In genomic region chr10:3097160-3097559, GRCh38 we compare ENCODE assay signal across 16 cellular contexts. TPM values are rescaled to one million over a fixed set of nuclear protein-coding genes. Genes with fewer than 3 reads are reported as not detected.
DNase-seq lines count a peak whose midpoint lies in the region; ATAC-seq and TF ChIP-seq lines count a peak whose summit lies in the region.
"Had no signal": no experiment of that assay in that cellular context is flagged by ENCODE, and none has a peak within 500 bp of the region (broad histone marks: within the 10 kb centered on the region; RNA-seq: fewer than 3 reads in every experiment).

No MANE protein-coding gene starts in this region.

- peaks cover 22% of the 10 kb centered on the region for H3K79me1 ChIP-seq in trophoblast cell (ENCODE audit: low read length)

- peak overlapping the region; percentile 59 for H3K27ac Mint-ChIP-seq in activated CD8-positive, alpha-beta memory T cell treated with anti-CD3 and anti-CD28 coated beads, Interleukin-2, amount 10 ng/mL, durations not matched to agents 7 days and 5 days

- TF ChIP-seq CTCF in PC-3 (conservative IDR thresholded peaks at IDR 0.05; ENCODE audit: low read depth, low read length): no peak
- TF ChIP-seq CTCF in brain microvascular endothelial cell (IDR thresholded peaks at IDR 0.05; ENCODE audit: low read depth, low read length, missing control alignments): no peak
- TF ChIP-seq CTCF in gastrocnemius medialis (IDR thresholded peaks at IDR 0.05 in 4 of 5, conservative IDR thresholded peaks at IDR 0.05 in 1 of 5): no peak

- no peak overlapping the region for H3K4me2 ChIP-seq in PC-3 (ENCODE audit: low read length)
- no peak overlapping the region for H3K4me2 ChIP-seq in trophoblast cell (ENCODE audit: low read length)

- no peaks in the 10 kb centered on the region for H3K9me3 Mint-ChIP-seq in activated CD8-positive, alpha-beta memory T cell treated with anti-CD3 and anti-CD28 coated beads, Interleukin-2, amount 10 ng/mL, durations not matched to agents 7 days and 5 days (ENCODE audit: low read depth)

- H4K20me1 ChIP-seq in PC-3 (ENCODE audit: low read length): no peaks in the 10 kb centered on the region

- H3K4me3 ChIP-seq in PC-3 (ENCODE audit: low read length) (no peak overlapping the region), brain microvascular endothelial cell (ENCODE audit: low read depth, low read length) (no peak overlapping the region), trophoblast cell (ENCODE audit: low read depth, low read length) (no peak overlapping the region), gastrocnemius medialis (no peak overlapping the region)

- peak overlapping the region; percentile 26 for H3K18ac ChIP-seq in trophoblast cell (ENCODE audit: low read length)

- H2BK120ac ChIP-seq in trophoblast cell (ENCODE audit: insufficient read depth, low read length, poor library complexity): peak overlapping the region; percentile 37

- no peaks in the 10 kb centered on the region for H3K9me2 ChIP-seq in PC-3 (replicated peaks; ENCODE audit: low read length)

- H3F3A ChIP-seq in PC-3 (ENCODE audit: low read length, unreplicated experiment): no peaks in the 10 kb centered on the region

- BruUV-seq in PC-3 (replicated peaks; lab: Mats Ljungman, UMichigan): no TSS peak

- H3K23ac ChIP-seq in trophoblast cell (ENCODE audit: low read length): no peak overlapping the region

- H3K4me1 Mint-ChIP-seq in activated CD8-positive, alpha-beta memory T cell treated with anti-CD3 and anti-CD28 coated beads, Interleukin-2, amount 10 ng/mL, durations not matched to agents 7 days and 5 days: peaks cover 48% of the 10 kb centered on the region

- H3K27me3 ChIP-seq in PC-3 (ENCODE audit: low read length): no peaks in the 10 kb centered on the region
- H3K27me3 ChIP-seq in brain microvascular endothelial cell (replicated peaks): no peaks in the 10 kb centered on the region
- H3K27me3 ChIP-seq in trophoblast cell (ENCODE audit: insufficient read depth, low read length): no peaks in the 10 kb centered on the region
- H3K27me3 ChIP-seq in gastrocnemius medialis: no peaks in the 10 kb centered on the region
- H3K27me3 ChIP-seq: foreskin keratinocyte had no signal

- peak overlapping the region; percentile 69 for H3K4ac ChIP-seq in trophoblast cell (ENCODE audit: low read depth, low read length)

- CTCF ChIA-PET in activated CD8-positive, alpha-beta memory T cell treated with anti-CD3 and anti-CD28 coated beads, Interleukin-2, amount 10 ng/mL, durations not matched to agents 7 days and 5 days (lab: Charles Lee): no interaction called here
- CTCF ChIA-PET in PC-3 (lab: Charles Lee): no interaction called here

- H2AK5ac ChIP-seq in trophoblast cell (ENCODE audit: low read length): no peak overlapping the region

- ATAC-seq in activated CD8-positive, alpha-beta memory T cell treated with anti-CD3 and anti-CD28 coated beads, Interleukin-2, amount 10 ng/mL, durations not matched to agents 7 days and 5 days: no peak
- no peak for ATAC-seq in PC-3
- no peak for ATAC-seq in gastrocnemius medialis
- ATAC-seq: foreskin keratinocyte, HCT116, left cardiac atrium, Right ventricle myocardium inferior had no signal

- no CpG with 5 or more reads among the region's 9 CpGs for WGBS in trophoblast cell (ENCODE audit: extremely low coverage, insufficient coverage, insufficient read length)

- H3K27ac ChIP-seq in PC-3 (ENCODE audit: low read length) (peak overlapping the region; percentile 98; the same call in 1 of the 2 replicates), brain microvascular endothelial cell (peak overlapping the region; percentile 99), trophoblast cell (ENCODE audit: low read depth, low read length) (no peak overlapping the region), caudate nucleus (ENCODE audit: low read depth, low read length) (no peak overlapping the region), gastrocnemius medialis (no peak overlapping the region)

- H3K4me3 Mint-ChIP-seq in activated CD8-positive, alpha-beta memory T cell treated with anti-CD3 and anti-CD28 coated beads, Interleukin-2, amount 10 ng/mL, durations not matched to agents 7 days and 5 days: no peak overlapping the region

- peaks cover 52% of the 10 kb centered on the region for H3K36me3 Mint-ChIP-seq in activated CD8-positive, alpha-beta memory T cell treated with anti-CD3 and anti-CD28 coated beads, Interleukin-2, amount 10 ng/mL, durations not matched to agents 7 days and 5 days

- H2AFZ ChIP-seq in PC-3 (ENCODE audit: low read length): no peak overlapping the region
- H2AFZ ChIP-seq in trophoblast cell (ENCODE audit: insufficient read depth, low read length, poor library complexity): no peak overlapping the region

- no peaks in the 10 kb centered on the region for H3K9me3 ChIP-seq in PC-3 (ENCODE audit: low read length)
- H3K9me3 ChIP-seq in trophoblast cell (ENCODE audit: insufficient read depth, low read depth, low read length): peaks cover 4% of the 10 kb centered on the region
- H3K9me3 ChIP-seq in gastrocnemius medialis: no peaks in the 10 kb centered on the region

- peaks cover 51% of the 10 kb centered on the region for H3K79me2 ChIP-seq in PC-3 (ENCODE audit: low read length)
- peaks cover 13% of the 10 kb centered on the region for H3K79me2 ChIP-seq in trophoblast cell (ENCODE audit: control insufficient read depth, insufficient read depth, low read length, poor library complexity)

- no peak for DNase-seq in activated CD8-positive, alpha-beta memory T cell treated with anti-CD3 and anti-CD28 coated beads, Interleukin-2, amount 10 ng/mL, durations not matched to agents 7 days and 5 days
- DNase-seq in activated CD8-positive, alpha-beta memory T cell treated with anti-CD3 and anti-CD28 coated beads, Interleukin-2, amount 50 U/mL, for 48 hours: no peak
- no peak for DNase-seq in PC-3
- no peak for DNase-seq in brain microvascular endothelial cell
- DNase-seq in trophoblast cell: no peak
- no peak for DNase-seq in caudate nucleus (lab: John Stamatoyannopoulos, UW)
- DNase-seq in middle frontal gyrus (ENCODE audit: extremely low spot score, low spot score): no peak
- DNase-seq in gastrocnemius medialis: no peak
- DNase-seq: foreskin keratinocyte; left cardiac atrium; NCI-H146; occipital lobe; stimulated activated CD4-positive, alpha-beta T cell treated with anti-CD3 and anti-CD28 coated beads, Interleukin-2, amount 100 ng/mL, for 24 hours; substantia nigra had no signal

- peak overlapping the region; percentile 41 for H2BK12ac ChIP-seq in trophoblast cell (ENCODE audit: low read length)

- H3K36me3 ChIP-seq in PC-3 (ENCODE audit: low read depth, low read length): no peaks in the 10 kb centered on the region
- peaks cover 25% of the 10 kb centered on the region for H3K36me3 ChIP-seq in brain microvascular endothelial cell (replicated peaks)
- H3K36me3 ChIP-seq in trophoblast cell (ENCODE audit: control insufficient read depth in 1 of 2, insufficient read depth in 2 of 2, low read length in 2 of 2): peaks cover 27 to 36% of the 10 kb centered on the region in 2 experiments
- H3K36me3 ChIP-seq in gastrocnemius medialis: no peaks in the 10 kb centered on the region

- H3K14ac ChIP-seq in trophoblast cell (ENCODE audit: low read length): no peak overlapping the region

- no peak overlapping the region for H3K9ac ChIP-seq in PC-3 (ENCODE audit: low read length)
- no peak overlapping the region for H3K9ac ChIP-seq in trophoblast cell (ENCODE audit: low read length)

- no peak overlapping the region for H2BK5ac ChIP-seq in trophoblast cell (ENCODE audit: low read depth, low read length, poor library complexity)

- in situ Hi-C loops in brain microvascular endothelial cell (cut with HindIII; ENCODE audit: low pct_ligation_motif_present, low sequenced_read_pairs): no loop called here
- in situ Hi-C loops in gastrocnemius medialis (cut with MboI; ENCODE audit: low sequenced_read_pairs in 4 of 4): no loop called here

- no peak overlapping the region for H4K12ac ChIP-seq in trophoblast cell (ENCODE audit: low read depth, low read length)

- H3K27me3 Mint-ChIP-seq in activated CD8-positive, alpha-beta memory T cell treated with anti-CD3 and anti-CD28 coated beads, Interleukin-2, amount 10 ng/mL, durations not matched to agents 7 days and 5 days: no peaks in the 10 kb centered on the region

- H4K91ac ChIP-seq in trophoblast cell (ENCODE audit: low read depth, low read length): peak overlapping the region; percentile 5

- no peak for TF ChIP-seq POLR2A in gastrocnemius medialis (IDR thresholded peaks at IDR 0.05)

- POLR2A ChIA-PET in PC-3 (lab: Charles Lee; ENCODE audit: unreplicated experiment): no interaction called here

- no peak overlapping the region for H4K8ac ChIP-seq in trophoblast cell (ENCODE audit: low read depth, low read length)

- intact Hi-C loops in PC-3 (cut with micrococcal nuclease) (no loop called here), gastrocnemius medialis (cut with DNase I; ENCODE audit: low total_unique reads) (no loop called here)

- peaks cover 32% of the 10 kb centered on the region for H3K4me1 ChIP-seq in PC-3 (ENCODE audit: insufficient read depth, low read length)
- H3K4me1 ChIP-seq in trophoblast cell (ENCODE audit: control insufficient read depth in 1 of 2, insufficient read depth in 2 of 2, low read length in 2 of 2): peaks cover 19 to 29% of the 10 kb centered on the region in 2 experiments
- H3K4me1 ChIP-seq in gastrocnemius medialis: peaks cover 0 to 18% of the 10 kb centered on the region in 2 donors

RNA-seq across cellular contexts. Expression of gene PFKP, which starts 29.8 kb away (rescaled TPM):
- total RNA-seq in activated CD8-positive, alpha-beta memory T cell treated with anti-CD3 and anti-CD28 coated beads, Interleukin-2, amount 10 ng/mL, durations not matched to agents 7 days and 5 days: 100 to 1,000 TPM; 230 to 262 TPM
- total RNA-seq in PC-3 (2014; rRNA removed) (140 and 172 TPM in 2 replicates), gastrocnemius medialis (100 to 1,000 TPM in 1 of 4 donors, 10 to 100 TPM in 3; 21.3 to 171 (median 38.9) TPM)
- 229 and 243 TPM in 2 replicates for polyA plus RNA-seq in trophoblast cell (2013)

Comparison
In these comparisons a context has a peak if more than half of its experiments do, and no peak if none do; other contexts are left out.
1. H3K27ac ChIP-seq: peak in PC-3 (single experiment) and brain microvascular endothelial cell (single experiment); none in trophoblast cell (single experiment), caudate nucleus (single experiment) and gastrocnemius medialis (0 of 4).